ENCODE assay signal across 26 cellular contexts in genomic region chr17:146983-147761, GRCh38. TPM values are rescaled to one million over a fixed set of nuclear protein-coding genes. Genes with fewer than 3 reads are reported as not detected.
DNase-seq lines count a peak whose midpoint lies in the region; ATAC-seq and TF ChIP-seq lines count a peak whose summit lies in the region.
"Had no signal": no experiment of that assay in that cellular context is flagged by ENCODE, and none has a peak within 500 bp of the region (broad histone marks: within the 10 kb centered on the region; RNA-seq: fewer than 3 reads in every experiment).

No MANE protein-coding gene starts in this region.

- H3K36me3 ChIP-seq in mucosa of descending colon (ENCODE audit: low read depth) (no peaks in the 10 kb centered on the region), suprapubic skin (no peaks in the 10 kb centered on the region)
- H3K36me3 ChIP-seq: MG63 had no signal

- TF ChIP-seq EP300 in suprapubic skin (IDR thresholded peaks at IDR 0.05) = no peak

- CTCF ChIA-PET in activated CD4-positive, alpha-beta memory T cell treated with anti-CD3 and anti-CD28 coated beads for 36 hours (lab: Charles Lee) = no interaction called here
- CTCF ChIA-PET in activated CD4-positive, alpha-beta memory T cell treated with anti-CD3 and anti-CD28 coated beads, Interleukin-2, amount 10 ng/mL, durations not matched to agents 7 days and 5 days (lab: Charles Lee) = no interaction called here

- DNase-seq in activated CD4-positive, alpha-beta memory T cell treated with anti-CD3 and anti-CD28 coated beads for 36 hours = peak; percentile 4
- no peak for DNase-seq in activated CD4-positive, alpha-beta memory T cell treated with anti-CD3 and anti-CD28 coated beads, Interleukin-2, amount 10 ng/mL, durations not matched to agents 7 days and 5 days
- peak in 8 of 10 donors; percentile 1 to 37 (median 18) for DNase-seq in dorsolateral prefrontal cortex
- DNase-seq in mucosa of descending colon = peak in 2 of 3 donors; percentile 16 to 41
- DNase-seq in suprapubic skin (ENCODE audit: low spot score in 2 of 2) = peak; percentile 56 to 69
- DNase-seq in stimulated activated CD8-positive, alpha-beta memory T cell treated with anti-CD3 and anti-CD28 coated beads, Interleukin-4, amount 100 ng/mL, for 48 hours = no peak
- DNase-seq: C1 segment of cervical spinal cord; caudate nucleus; effector memory CD4-positive, alpha-beta T cell; IMR-90; islet precursor cell; MG63; NCI-H2081 treated with DMSO at 0.1 percent for 48 hours; NCI-H510A; occipital lobe; SHP77 treated with DMSO at 0.1 percent for 48 hours; stimulated activated CD4-positive, alpha-beta T cell treated with anti-CD3 and anti-CD28 coated beads, Interleukin-12 subunit alpha, Interleukin-12 subunit beta, amount 100 ng/mL, for 4 hours; trophoblast cell had no signal

- H3K4me1 Mint-ChIP-seq in activated CD4-positive, alpha-beta memory T cell treated with anti-CD3 and anti-CD28 coated beads for 36 hours (ENCODE audit: low read depth) = peaks cover 2% of the 10 kb centered on the region
- peaks cover 1% of the 10 kb centered on the region for H3K4me1 Mint-ChIP-seq in activated CD4-positive, alpha-beta memory T cell treated with anti-CD3 and anti-CD28 coated beads, Interleukin-2, amount 10 ng/mL, durations not matched to agents 7 days and 5 days
- H3K4me1 Mint-ChIP-seq: stimulated activated effector memory CD8-positive, alpha-beta T cell treated with anti-CD3 and anti-CD28 coated beads, Interleukin-12 subunit alpha, Interleukin-12 subunit beta, amount 100 ng/mL, for 72 hours; WTC11 had no signal

- no peak for TF ChIP-seq POLR2A in suprapubic skin (IDR thresholded peaks at IDR 0.05)

- H3K27me3 ChIP-seq in dorsolateral prefrontal cortex = no peaks in the 10 kb centered on the region
- no peaks in the 10 kb centered on the region for H3K27me3 ChIP-seq in suprapubic skin
- H3K27me3 ChIP-seq: MG63 had no signal

- TF ChIP-seq CTCF in dorsolateral prefrontal cortex (IDR thresholded peaks at IDR 0.05 in 54 of 56, conservative IDR thresholded peaks at IDR 0.05 in 2 of 56; ENCODE audit: low read depth in 1 of 56, partially characterized antibody in 56 of 56) = no peak
- TF ChIP-seq CTCF in mucosa of descending colon (IDR thresholded peaks at IDR 0.05) = no peak
- no peak for TF ChIP-seq CTCF in suprapubic skin (IDR thresholded peaks at IDR 0.05)

- H3K9me3 Mint-ChIP-seq in activated CD4-positive, alpha-beta memory T cell treated with anti-CD3 and anti-CD28 coated beads for 36 hours = no peaks in the 10 kb centered on the region
- no peaks in the 10 kb centered on the region for H3K9me3 Mint-ChIP-seq in activated CD4-positive, alpha-beta memory T cell treated with anti-CD3 and anti-CD28 coated beads, Interleukin-2, amount 10 ng/mL, durations not matched to agents 7 days and 5 days
- H3K9me3 Mint-ChIP-seq: stimulated activated effector memory CD8-positive, alpha-beta T cell treated with anti-CD3 and anti-CD28 coated beads, Interleukin-12 subunit alpha, Interleukin-12 subunit beta, amount 100 ng/mL, for 72 hours; WTC11 had no signal

- 91% methylated on average over 27 of the region's 27 CpGs for WGBS in suprapubic skin

- H3K9me3 ChIP-seq in mucosa of descending colon (no peaks in the 10 kb centered on the region), suprapubic skin (no peaks in the 10 kb centered on the region)
- H3K9me3 ChIP-seq: MG63 had no signal

- no peaks in the 10 kb centered on the region for H3K36me3 Mint-ChIP-seq in activated CD4-positive, alpha-beta memory T cell treated with anti-CD3 and anti-CD28 coated beads for 36 hours
- no peaks in the 10 kb centered on the region for H3K36me3 Mint-ChIP-seq in activated CD4-positive, alpha-beta memory T cell treated with anti-CD3 and anti-CD28 coated beads, Interleukin-2, amount 10 ng/mL, durations not matched to agents 7 days and 5 days (ENCODE audit: low read depth)
- H3K36me3 Mint-ChIP-seq: stimulated activated effector memory CD8-positive, alpha-beta T cell treated with anti-CD3 and anti-CD28 coated beads, Interleukin-12 subunit alpha, Interleukin-12 subunit beta, amount 100 ng/mL, for 72 hours; WTC11 had no signal

- H3K4me3 Mint-ChIP-seq in activated CD4-positive, alpha-beta memory T cell treated with anti-CD3 and anti-CD28 coated beads for 36 hours = no peak overlapping the region
- H3K4me3 Mint-ChIP-seq in activated CD4-positive, alpha-beta memory T cell treated with anti-CD3 and anti-CD28 coated beads, Interleukin-2, amount 10 ng/mL, durations not matched to agents 7 days and 5 days = no peak overlapping the region
- H3K4me3 Mint-ChIP-seq: stimulated activated effector memory CD8-positive, alpha-beta T cell treated with anti-CD3 and anti-CD28 coated beads, Interleukin-12 subunit alpha, Interleukin-12 subunit beta, amount 100 ng/mL, for 72 hours; WTC11 had no signal

- POLR2A ChIA-PET in activated CD4-positive, alpha-beta memory T cell treated with anti-CD3 and anti-CD28 coated beads for 36 hours (lab: Charles Lee) = no interaction called here
- POLR2A ChIA-PET in activated CD4-positive, alpha-beta memory T cell treated with anti-CD3 and anti-CD28 coated beads, Interleukin-2, amount 10 ng/mL, durations not matched to agents 7 days and 5 days (lab: Charles Lee) = no interaction called here

- ATAC-seq in mucosa of descending colon (no peak), GM19463 (IDR thresholded peaks at IDR 0.05; ENCODE audit: unreplicated experiment) (no peak), HG03520 (IDR thresholded peaks at IDR 0.05; ENCODE audit: unreplicated experiment) (no peak)
- ATAC-seq: stimulated activated effector memory CD8-positive, alpha-beta T cell treated with anti-CD3 and anti-CD28 coated beads, Interleukin-12 subunit alpha, Interleukin-12 subunit beta, amount 100 ng/mL, for 72 hours; WTC11 had no signal

- no peaks in the 10 kb centered on the region for H3K4me1 ChIP-seq in mucosa of descending colon (ENCODE audit: low read depth)
- H3K4me1 ChIP-seq in suprapubic skin = peaks cover 5% of the 10 kb centered on the region

- intact Hi-C loops in activated CD4-positive, alpha-beta memory T cell treated with anti-CD3 and anti-CD28 coated beads for 36 hours (cut with micrococcal nuclease) = no loop called here
- intact Hi-C loops in dorsolateral prefrontal cortex (cut with DNase I) (loop anchor here in 1 of 2 donors (5.0 kb wide), 1 partner anchor 240 kb away; no protein-coding TSS in a partner anchor), mucosa of descending colon (cut with DNase I, micrococcal nuclease) (loop anchor here in 1 of 2 donors (5.0 kb wide), 1 partner anchor 245 kb away; no protein-coding TSS in a partner anchor)

- H3K4me3 ChIP-seq in dorsolateral prefrontal cortex (no peak overlapping the region), mucosa of descending colon (no peak overlapping the region), suprapubic skin (no peak overlapping the region)
- H3K4me3 ChIP-seq: MG63 had no signal

- H3K27ac ChIP-seq in dorsolateral prefrontal cortex = no peak overlapping the region
- no peak overlapping the region for H3K27ac ChIP-seq in suprapubic skin

- H3K27me3 Mint-ChIP-seq in activated CD4-positive, alpha-beta memory T cell treated with anti-CD3 and anti-CD28 coated beads for 36 hours = no peaks in the 10 kb centered on the region
- peaks cover 5% of the 10 kb centered on the region for H3K27me3 Mint-ChIP-seq in activated CD4-positive, alpha-beta memory T cell treated with anti-CD3 and anti-CD28 coated beads, Interleukin-2, amount 10 ng/mL, durations not matched to agents 7 days and 5 days

- no peak overlapping the region for H3K27ac Mint-ChIP-seq in activated CD4-positive, alpha-beta memory T cell treated with anti-CD3 and anti-CD28 coated beads for 36 hours
- H3K27ac Mint-ChIP-seq in activated CD4-positive, alpha-beta memory T cell treated with anti-CD3 and anti-CD28 coated beads, Interleukin-2, amount 10 ng/mL, durations not matched to agents 7 days and 5 days = no peak overlapping the region
- H3K27ac Mint-ChIP-seq: stimulated activated effector memory CD8-positive, alpha-beta T cell treated with anti-CD3 and anti-CD28 coated beads, Interleukin-12 subunit alpha, Interleukin-12 subunit beta, amount 100 ng/mL, for 72 hours; WTC11 had no signal

RNA-seq across cellular contexts. Expression of gene SCGB1C2, which starts 9.8 kb away (rescaled TPM):
- not detected for total RNA-seq in activated CD4-positive, alpha-beta memory T cell treated with anti-CD3 and anti-CD28 coated beads for 36 hours
- total RNA-seq in activated CD4-positive, alpha-beta memory T cell treated with anti-CD3 and anti-CD28 coated beads, Interleukin-2, amount 10 ng/mL, durations not matched to agents 7 days and 5 days = not detected
- not detected for total RNA-seq in dorsolateral prefrontal cortex
- not detected for total RNA-seq in mucosa of descending colon
- not detected for total RNA-seq in suprapubic skin
- total RNA-seq: fibroblast of lung; H1; IMR-90; mononuclear cell; occipital lobe; T-helper 1 cell treated with Interleukin-12 subunit alpha and Interleukin-12 subunit beta and Interleukin-4 antibody, amounts not matched to agents 30 ng/mL and 1 ng/mL, for 36 hours; WTC11 had no signal

RNA-seq across cellular contexts. Expression of gene DOC2B, which starts 34.3 kb away (rescaled TPM):
- under 1 TPM; 0.02 to 0.12 TPM for total RNA-seq in activated CD4-positive, alpha-beta memory T cell treated with anti-CD3 and anti-CD28 coated beads for 36 hours
- not detected for total RNA-seq in activated CD4-positive, alpha-beta memory T cell treated with anti-CD3 and anti-CD28 coated beads, Interleukin-2, amount 10 ng/mL, durations not matched to agents 7 days and 5 days
- total RNA-seq in dorsolateral prefrontal cortex = 10 to 100 TPM in 119 of 120 experiments, 1 to 10 TPM in 1; 5.6 to 56.3 (median 27.1) TPM
- total RNA-seq in mucosa of descending colon = 1 to 10 TPM; 3.2 to 6.7 (median 4.0) TPM
- 10 to 100 TPM in 1 of 4 donors, 1 to 10 TPM in 3; 1.8 to 19.4 (median 6.1) TPM for total RNA-seq in suprapubic skin
- total RNA-seq: fibroblast of lung, IMR-90 had no signal

Comparison
In these comparisons a context has a peak if more than half of its experiments do, and no peak if none do; other contexts are left out.
1. DNase-seq: peak in activated CD4-positive, alpha-beta memory T cell treated with anti-CD3 and anti-CD28 coated beads for 36 hours (single experiment), dorsolateral prefrontal cortex (8 of 10), mucosa of descending colon (2 of 3) and suprapubic skin (2 of 2); none in activated CD4-positive, alpha-beta memory T cell treated with anti-CD3 and anti-CD28 coated beads, Interleukin-2, amount 10 ng/mL, durations not matched to agents 7 days and 5 days (single experiment) and stimulated activated CD8-positive, alpha-beta memory T cell treated with anti-CD3 and anti-CD28 coated beads, Interleukin-4, amount 100 ng/mL, for 48 hours (single experiment).